In genomic region chr2:25165992-25166618, GRCh38 we compare ENCODE assay signal across 8 cellular contexts. TPM values are rescaled to one million over a fixed set of nuclear protein-coding genes. Genes with fewer than 3 reads are reported as not detected.
A peak's percentile ranks its signal among the peaks of the same experiment; 100 is the strongest.
DNase-seq lines count a peak whose midpoint lies in the region; ATAC-seq, FAIRE-seq and TF ChIP-seq lines count a peak whose summit lies in the region.

No MANE protein-coding gene starts in this region.

- no peak for TF ChIP-seq EP300 in HepG2 (IDR thresholded peaks at IDR 0.05; ENCODE audit: low read depth in 2 of 2, low read length in 2 of 2)
- no peak for TF ChIP-seq EP300 in HepG2 (CRISPR knock-in tag; IDR thresholded peaks at IDR 0.05; ENCODE audit: borderline replicate concordance)

- peak; percentile 72 for TF ChIP-seq RAD21 in HepG2 (CRISPR knock-in tag; IDR thresholded peaks at IDR 0.05)

- no TSS peak for BruUV-seq in OCI-LY7 (replicated peaks; lab: Mats Ljungman, UMichigan)
- no TSS peak for BruUV-seq in HepG2 (replicated peaks; lab: Mats Ljungman, UMichigan)

- H3K27me3 ChIP-seq in HepG2 (ENCODE audit: control insufficient read depth in 1 of 2, insufficient read depth in 2 of 2, low read length in 2 of 2): peaks cover 10 to 63% of the 10 kb centered on the region in 2 experiments

- H3K27ac ChIP-seq in OCI-LY7 (ENCODE audit: low read depth, low read length, poor library complexity, severe bottlenecking): no peak overlapping the region
- H3K27ac ChIP-seq in HepG2 (ENCODE audit: extremely low read length, insufficient read depth, low read length): no peak overlapping the region

- POLR2A ChIA-PET in OCI-LY7 (lab: Charles Lee): interaction anchor here (0.6 to 0.7 kb wide), 3 partner anchors 12 to 214 kb away, joined by 3 read pairs; no protein-coding TSS in a partner anchor
- POLR2A ChIA-PET in HepG2 (lab: Yijun Ruan, JAX): no interaction called here

- FAIRE-seq in HepG2 (lab: Jason Lieb, UNC): peak; percentile 58

- ATAC-seq in GM19395 (IDR thresholded peaks at IDR 0.05; ENCODE audit: unreplicated experiment) (peak; percentile 58), HG03460 (IDR thresholded peaks at IDR 0.05; ENCODE audit: unreplicated experiment) (peak; percentile 77), HepG2 (peak; percentile 87), HG03520 (IDR thresholded peaks at IDR 0.05; ENCODE audit: unreplicated experiment) (no peak)

- H3K4me1 ChIP-seq in OCI-LY7 (ENCODE audit: insufficient read depth, low read length, poor library complexity, severe bottlenecking): peaks cover 5% of the 10 kb centered on the region
- peaks cover 8% of the 10 kb centered on the region; the same call in 1 of the 2 replicates for H3K4me1 ChIP-seq in HepG2 (ENCODE audit: insufficient read depth, low read length)

- no peaks in the 10 kb centered on the region for H3K9me2 ChIP-seq in OCI-LY7 (ENCODE audit: insufficient read depth, low read length)

- no peak overlapping the region for H3K9ac ChIP-seq in HepG2 (ENCODE audit: insufficient read depth, low read depth, low read length)

- H4K20me1 ChIP-seq in OCI-LY7 (ENCODE audit: insufficient read depth, low read length) (no peaks in the 10 kb centered on the region), HepG2 (ENCODE audit: insufficient read depth, low read length) (no peaks in the 10 kb centered on the region)

- WGBS in HepG2 (ENCODE audit: low lambda C conversion rate): 25% methylated on average over 10 of the region's 10 CpGs

- H3K9me3 ChIP-seq in OCI-LY7 (ENCODE audit: low read length) (no peaks in the 10 kb centered on the region), HepG2 (ENCODE audit: low read length) (no peaks in the 10 kb centered on the region)

- TF ChIP-seq POLR2A in HepG2 (IDR thresholded peaks at IDR 0.05; ENCODE audit: insufficient read depth in 1 of 2, low read depth in 2 of 2, low read length in 2 of 2): no peak

- in situ Hi-C loops in HepG2 (cut with HindIII; ENCODE audit: extremely low pct_ligation_motif_present, low pct_unique_long_range_greater_than_20kb): no loop called here

- intact Hi-C loops in OCI-LY7 (cut with micrococcal nuclease; ENCODE audit: unreplicated experiment): loop anchor here (1.0 to 2.0 kb wide), 3 partner anchors 30 to 401 kb away; no protein-coding TSS in a partner anchor
- intact Hi-C loops in HepG2 (cut with micrococcal nuclease; ENCODE audit: unreplicated experiment): loop anchor here (1.0 kb wide), 2 partner anchors 30 to 62 kb away; no protein-coding TSS in a partner anchor

- H3K36me3 ChIP-seq in OCI-LY7 (ENCODE audit: insufficient read depth, low read length) (no peaks in the 10 kb centered on the region), HepG2 (replicated peaks in 1 of 2; ENCODE audit: control insufficient read depth in 1 of 2, insufficient read depth in 2 of 2, low read length in 2 of 2) (no peaks in the 10 kb centered on the region)

- H3K79me2 ChIP-seq in OCI-LY7 (ENCODE audit: insufficient read depth, low read depth, low read length): no peaks in the 10 kb centered on the region
- no peaks in the 10 kb centered on the region for H3K79me2 ChIP-seq in HepG2 (ENCODE audit: insufficient read depth, low read length)

- peak; percentile 85 for TF ChIP-seq CTCF in OCI-LY7 (conservative IDR thresholded peaks at IDR 0.05; ENCODE audit: low read length)
- peak; percentile 87 for TF ChIP-seq CTCF in HepG2 (CRISPR knock-in tag; IDR thresholded peaks at IDR 0.05)

- no peak overlapping the region for H3K4me3 ChIP-seq in OCI-LY7 (ENCODE audit: low read depth, low read length, poor library complexity, severe bottlenecking)
- no peak overlapping the region for H3K4me3 ChIP-seq in HepG2 (replicated peaks in 1 of 3; ENCODE audit: insufficient read depth in 1 of 3, low read depth in 2 of 3, low read length in 3 of 3)

- H3K4me2 ChIP-seq in OCI-LY7 (ENCODE audit: low read length) (peak overlapping the region; percentile 13; the same call in 1 of the 2 replicates), HepG2 (ENCODE audit: low read depth, low read length) (no peak overlapping the region)

- no peak overlapping the region for H2AFZ ChIP-seq in OCI-LY7 (ENCODE audit: low read length)
- H2AFZ ChIP-seq in HepG2 (ENCODE audit: low read length): no peak overlapping the region

- CTCF ChIA-PET in OCI-LY7 (lab: Charles Lee; ENCODE audit: unreplicated experiment) (interaction anchor here (0.5 to 1.8 kb wide), 2 partner anchors 28 to 30 kb away, joined by 3 to 6 read pairs; no protein-coding TSS in a partner anchor), HepG2 (lab: Yijun Ruan, JAX; ENCODE audit: low intra/inter-chr PET ratio, low total read pairs) (interaction anchor here (1.6 kb wide), 1 partner anchor 31 kb away, joined by 6 read pairs; no protein-coding TSS in a partner anchor)

- DNase-seq in DMS79 treated with DMSO at 0.1 percent for 48 hours (lab: John Stamatoyannopoulos, UW): peak; percentile 75
- peak; percentile 79 for DNase-seq in OCI-LY7 (ENCODE audit: low spot score)
- DNase-seq in activated effector memory CD4-positive, alpha-beta T cell treated with anti-CD3 and anti-CD28 coated beads, Interleukin-2, amount 50 U/mL, for 16 hours: peak; percentile 71
- DNase-seq in HepG2 (ENCODE audit: low spot score): peak; percentile 39
- DNase-seq in NCI-H2107 (lab: John Stamatoyannopoulos, UW): no peak

TF ChIP-seq in HepG2, 621 proteins besides CTCF, POLR2A, EP300 and RAD21 (continues in another document):
- no peak for TF ChIP-seq DPF2 (CRISPR knock-in tag; IDR thresholded peaks at IDR 0.05; ENCODE audit: borderline replicate concordance, low read depth)
- no peak for TF ChIP-seq ZFP1 (CRISPR knock-in tag; IDR thresholded peaks at IDR 0.05)
- no peak for TF ChIP-seq RFX5 (IDR thresholded peaks at IDR 0.05; ENCODE audit: low read depth, low read length)
- no peak for TF ChIP-seq FIP1L1 (IDR thresholded peaks at IDR 0.05; ENCODE audit: borderline replicate concordance, insufficient read depth, low read depth, low read length)
- no peak for TF ChIP-seq HOXA3 (CRISPR knock-in tag; IDR thresholded peaks at IDR 0.05)
- TF ChIP-seq CBX2 (IDR thresholded peaks at IDR 0.05; ENCODE audit: low read depth, low read length): no peak
- TF ChIP-seq CBX2 (CRISPR knock-in tag; IDR thresholded peaks at IDR 0.05; ENCODE audit: low read depth): no peak
- no peak for TF ChIP-seq ESRRA (CRISPR knock-in tag; IDR thresholded peaks at IDR 0.05; ENCODE audit: low read depth)
- no peak for TF ChIP-seq SMAD3 (CRISPR knock-in tag; IDR thresholded peaks at IDR 0.05)
- no peak for TF ChIP-seq ZNF33B (CRISPR knock-in tag; IDR thresholded peaks at IDR 0.05)
- TF ChIP-seq, protein P1, sequence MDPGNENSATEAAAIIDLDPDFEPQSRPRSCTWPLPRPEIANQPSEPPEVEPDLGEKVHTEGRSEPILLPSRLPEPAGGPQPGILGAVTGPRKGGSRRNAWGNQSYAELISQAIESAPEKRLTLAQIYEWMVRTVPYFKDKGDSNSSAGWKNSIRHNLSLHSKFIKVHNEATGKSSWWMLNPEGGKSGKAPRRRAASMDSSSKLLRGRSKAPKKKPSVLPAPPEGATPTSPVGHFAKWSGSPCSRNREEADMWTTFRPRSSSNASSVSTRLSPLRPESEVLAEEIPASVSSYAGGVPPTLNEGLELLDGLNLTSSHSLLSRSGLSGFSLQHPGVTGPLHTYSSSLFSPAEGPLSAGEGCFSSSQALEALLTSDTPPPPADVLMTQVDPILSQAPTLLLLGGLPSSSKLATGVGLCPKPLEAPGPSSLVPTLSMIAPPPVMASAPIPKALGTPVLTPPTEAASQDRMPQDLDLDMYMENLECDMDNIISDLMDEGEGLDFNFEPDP (CRISPR knock-in tag; conservative IDR thresholded peaks at IDR 0.05): no peak
- TF ChIP-seq PRMT3 (CRISPR knock-in tag; IDR thresholded peaks at IDR 0.05; ENCODE audit: borderline replicate concordance, low read depth): no peak
- no peak for TF ChIP-seq PITX1 (CRISPR knock-in tag; IDR thresholded peaks at IDR 0.05)
- TF ChIP-seq KDM5A (IDR thresholded peaks at IDR 0.05; ENCODE audit: borderline replicate concordance, low read length): no peak
- TF ChIP-seq RFXANK (CRISPR knock-in tag; IDR thresholded peaks at IDR 0.05): no peak
- TF ChIP-seq MXD4 (CRISPR knock-in tag; IDR thresholded peaks at IDR 0.05): no peak
- TF ChIP-seq PHF5A (CRISPR knock-in tag; IDR thresholded peaks at IDR 0.05; ENCODE audit: low read depth, unreplicated experiment): no peak
- TF ChIP-seq MIER3 (CRISPR knock-in tag; IDR thresholded peaks at IDR 0.05; ENCODE audit: borderline replicate concordance): no peak
- no peak for TF ChIP-seq CENPX (CRISPR knock-in tag; IDR thresholded peaks at IDR 0.05)
- TF ChIP-seq BRD4 (CRISPR knock-in tag; IDR thresholded peaks at IDR 0.05): no peak

RNA-seq across cellular contexts. Expression of gene POMC, which starts 2.3 kb away (rescaled TPM):
- not detected in 2 replicates for total RNA-seq in OCI-LY7 (2014; rRNA removed; shearing (Covaris generic))
- total RNA-seq in OCI-LY7 (2022) (not detected in 2 replicates), HepG2 (2016; rRNA removed; fragmentation: Illumina TruSeq; extraction: Trizol) (not detected in 2 replicates)
- total RNA-seq in HepG2 (2016; cell fraction: cytosol; rRNA removed; fragmentation: Illumina TruSeq; extraction: Trizol; ENCODE audit: low read depth): not detected in 2 replicates
- not detected in 2 replicates for total RNA-seq in HepG2 (2016; cell fraction: insoluble cytoplasmic fraction; rRNA removed; fragmentation: Illumina TruSeq; extraction: Trizol)
- total RNA-seq in HepG2 (2016; cell fraction: membrane; rRNA removed; fragmentation: Illumina TruSeq; extraction: Trizol): not detected in 2 replicates
- total RNA-seq in HepG2 (2016; cell fraction: nucleus; rRNA removed; fragmentation: Illumina TruSeq; extraction: Trizol): not detected in 2 replicates
- not detected in 2 replicates for polyA plus RNA-seq in HepG2 (2011; rRNA removed)
- polyA plus RNA-seq in HepG2 (2011; cell fraction: cytosol; rRNA removed): not detected in 2 replicates
- not detected in 2 replicates for polyA plus RNA-seq in HepG2 (2011; cell fraction: nucleus; rRNA removed)
- not detected in 2 replicates for polyA plus RNA-seq in HepG2 (2012)
- polyA plus RNA-seq in HepG2 (2016; cell fraction: cytosol; fragmentation: Illumina TruSeq; extraction: Trizol; ENCODE audit: low read depth): not detected in 2 replicates
- not detected in 2 replicates for polyA plus RNA-seq in HepG2 (2016; cell fraction: insoluble cytoplasmic fraction; fragmentation: Illumina TruSeq; extraction: Trizol; ENCODE audit: low read depth)
- not detected in 2 replicates for polyA plus RNA-seq in HepG2 (2016; cell fraction: membrane; fragmentation: Illumina TruSeq; extraction: Trizol; ENCODE audit: low read depth)
- polyA plus RNA-seq in HepG2 (2016; cell fraction: nucleus; fragmentation: Illumina TruSeq; extraction: Trizol; ENCODE audit: insufficient read depth, low read depth): not detected in 2 replicates
- polyA minus RNA-seq in HepG2 (2011; rRNA and poly(A)+ RNA removed; ENCODE audit: low replicate concordance): not detected in 2 replicates
- polyA minus RNA-seq in HepG2 (2011; cell fraction: cytosol; rRNA and poly(A)+ RNA removed): not detected in 2 replicates
- polyA minus RNA-seq in HepG2 (2011; cell fraction: nucleus; rRNA and poly(A)+ RNA removed): not detected in 2 replicates
